In genomic region chr1:201511396-201511795, GRCh38 we compare ENCODE assay signal across 12 cellular contexts. TPM values are rescaled to one million over a fixed set of nuclear protein-coding genes. Genes with fewer than 3 reads are reported as not detected.
DNase-seq lines count a peak whose midpoint lies in the region; ATAC-seq, FAIRE-seq and TF ChIP-seq lines count a peak whose summit lies in the region.
"Had no signal": no experiment of that assay in that cellular context is flagged by ENCODE, and none has a peak within 500 bp of the region (broad histone marks: within the 10 kb centered on the region; RNA-seq: fewer than 3 reads in every experiment).

No MANE protein-coding gene starts in this region.

- TF ChIP-seq RAD21 in GM12878 (IDR thresholded peaks at IDR 0.05; ENCODE audit: insufficient read depth, low read depth, low read length), result no peak

- H3K9me3 ChIP-seq in HUES48 (ENCODE audit: control insufficient read depth, insufficient read depth, low read length), result no peaks in the 10 kb centered on the region
- no peaks in the 10 kb centered on the region for H3K9me3 ChIP-seq in GM12878 (replicated peaks; ENCODE audit: control insufficient read depth, insufficient read depth, low read length)
- no peaks in the 10 kb centered on the region for H3K9me3 ChIP-seq in smooth muscle cell (replicated peaks; ENCODE audit: low read depth)

- peaks cover 18% of the 10 kb centered on the region for H3K27me3 ChIP-seq in HUES48 (ENCODE audit: control insufficient read depth, insufficient read depth, low read length)
- no peaks in the 10 kb centered on the region for H3K27me3 ChIP-seq in GM12878 (replicated peaks in 1 of 2; ENCODE audit: control insufficient read depth in 2 of 2, insufficient read depth in 2 of 2, low read length in 1 of 2)
- H3K27me3 ChIP-seq in smooth muscle cell (ENCODE audit: low read depth), result no peaks in the 10 kb centered on the region
- H3K27me3 ChIP-seq: brain microvascular endothelial cell had no signal

- intact Hi-C loops in GM12878 (cut with micrococcal nuclease; ENCODE audit: unreplicated experiment), result loop anchor here (10.0 kb wide), 1 partner anchor 257 kb away; no protein-coding TSS in a partner anchor

- H3K27ac ChIP-seq in HUES48 (ENCODE audit: low read depth, low read length), result peak overlapping the region; percentile 68
- H3K27ac ChIP-seq in GM12878 (ENCODE audit: control insufficient read depth, insufficient read depth), result peak overlapping the region; percentile 45; the same call in 1 of the 2 replicates
- H3K27ac ChIP-seq in smooth muscle cell (ENCODE audit: low read depth), result peak overlapping the region; percentile 91
- H3K27ac ChIP-seq: brain microvascular endothelial cell, HL-60 had no signal

- peaks cover 18% of the 10 kb centered on the region for H3F3A ChIP-seq in smooth muscle cell (ENCODE audit: low read depth)

- no peak for TF ChIP-seq CTCF in GM12878 (IDR thresholded peaks at IDR 0.05 in 2 of 3, conservative IDR thresholded peaks at IDR 0.05 in 1 of 3; ENCODE audit: control insufficient read depth in 2 of 3, extremely low read depth in 1 of 3, insufficient read depth in 1 of 3, low read depth in 3 of 3, low read length in 3 of 3)
- TF ChIP-seq CTCF in smooth muscle cell (IDR thresholded peaks at IDR 0.05; ENCODE audit: borderline replicate concordance, insufficient read depth, poor library complexity, severe bottlenecking), result no peak

- H3K4me3 ChIP-seq in HUES48 (ENCODE audit: low read depth, low read length), result no peak overlapping the region
- no peak overlapping the region for H3K4me3 ChIP-seq in GM12878
- no peak overlapping the region for H3K4me3 ChIP-seq in smooth muscle cell

- no peak for FAIRE-seq in GM12878 (lab: Jason Lieb, UNC)

- SMC1A ChIA-PET in GM12878 (lab: Charles Lee; ENCODE audit: uncharacterized antibody, unreplicated experiment), result interaction anchor here (0.5 to 18.7 kb wide), 17 partner anchors 10 to 327 kb away, joined by 3 to 514 read pairs (median 4); partner anchors contain the start of gene PHLDA3

- RAD21 ChIA-PET in GM12878 (lab: Charles Lee; ENCODE audit: unreplicated experiment), result interaction anchor here (0.8 to 15.3 kb wide), 15 partner anchors 8 to 164 kb away, joined by 3 to 505 read pairs (median 10); partner anchors contain the start of gene PHLDA3

- CTCF ChIA-PET in GM12878 (lab: Yijun Ruan, JAX), result interaction anchor here (0.7 to 11.2 kb wide), 20 partner anchors 12 to 318 kb away, joined by 3 to 814 read pairs (median 12); partner anchors contain the start of genes IPO9 and PHLDA3

- BruUV-seq in GM12878 (replicated peaks; lab: Mats Ljungman, UMichigan), result no TSS peak

- H3K4me2 ChIP-seq in GM12878 (ENCODE audit: control insufficient read depth, insufficient read depth) (peak overlapping the region; percentile 63), smooth muscle cell (peak overlapping the region; percentile 59)

- no peak for ATAC-seq in GM12878
- ATAC-seq in GM18870 (IDR thresholded peaks at IDR 0.05; ENCODE audit: unreplicated experiment), result no peak
- no peak for ATAC-seq in activated CD4-positive, CD25-positive, alpha-beta regulatory T cell treated with anti-CD3 and anti-CD28 coated beads, Interleukin-2, amount 50 U/mL, for 24 hours
- ATAC-seq in HG02981 (IDR thresholded peaks at IDR 0.05; ENCODE audit: unreplicated experiment), result no peak
- ATAC-seq: activated T-cell treated with anti-CD3 and anti-CD28 coated beads, Interleukin-2, amount 50 U/mL, for 4 hours; CD8-positive, alpha-beta T cell had no signal

- H3K4me1 ChIP-seq in HUES48 (ENCODE audit: control insufficient read depth, insufficient read depth, low read length) (peaks cover 23% of the 10 kb centered on the region), GM12878 (ENCODE audit: control insufficient read depth, insufficient read depth, low read length) (peaks cover 42% of the 10 kb centered on the region), smooth muscle cell (ENCODE audit: low read depth) (peaks cover 12% of the 10 kb centered on the region)

- in situ Hi-C loops in GM12878 (cut with MboI), result loop anchor here (5.0 kb wide), 1 partner anchor 64 kb away; no protein-coding TSS in a partner anchor

- TF ChIP-seq EP300 in GM12878 (IDR thresholded peaks at IDR 0.05; ENCODE audit: borderline replicate concordance in 1 of 2, control insufficient read depth in 1 of 2, low read depth in 2 of 2, low read length in 2 of 2), result no peak

- H3K79me2 ChIP-seq in GM12878 (ENCODE audit: control insufficient read depth, insufficient read depth, low read length), result peaks cover 11% of the 10 kb centered on the region
- peaks cover 5% of the 10 kb centered on the region for H3K79me2 ChIP-seq in smooth muscle cell (ENCODE audit: low read depth)

- no peak overlapping the region for H2AFZ ChIP-seq in GM12878 (ENCODE audit: control insufficient read depth, low read depth, low read length)
- peak overlapping the region; percentile 41 for H2AFZ ChIP-seq in smooth muscle cell (ENCODE audit: low read depth)

- DNase-seq in GM12878 (ENCODE audit: low read depth, low spot score) (no peak), medulla oblongata (ENCODE audit: extremely low spot score) (peak; percentile 30), smooth muscle cell (lab: John Stamatoyannopoulos, UW; ENCODE audit: unreplicated experiment) (no peak), DMS79 treated with DMSO at 0.1 percent for 48 hours (lab: John Stamatoyannopoulos, UW) (no peak)
- DNase-seq: activated T-cell treated with anti-CD3 and anti-CD28 coated beads, Interleukin-2, amount 50 U/mL, for 4 hours; brain microvascular endothelial cell; CD8-positive, alpha-beta T cell had no signal

- TF ChIP-seq POLR2A in GM12878 (IDR thresholded peaks at IDR 0.05; ENCODE audit: low read depth, low read length), result no peak

- 30% methylated on average over 6 of the region's 6 CpGs for WGBS in GM12878 (ENCODE audit: insufficient coverage, insufficient replicate concordance, low lambda C conversion rate, missing lambda C conversion rate)
- WGBS in smooth muscle cell (ENCODE audit: low lambda C conversion rate), result 64% methylated on average over 6 of the region's 6 CpGs

- H4K20me1 ChIP-seq in GM12878 (ENCODE audit: control insufficient read depth, insufficient read depth), result peaks cover 3% of the 10 kb centered on the region; the same call in 1 of the 2 replicates
- H4K20me1 ChIP-seq in smooth muscle cell (ENCODE audit: low read depth), result no peaks in the 10 kb centered on the region

- H3K36me3 ChIP-seq in HUES48 (ENCODE audit: control insufficient read depth, insufficient read depth, low read length) (no peaks in the 10 kb centered on the region), GM12878 (ENCODE audit: control insufficient read depth in 2 of 2, insufficient read depth in 2 of 2, low read length in 1 of 2) (no peaks in the 10 kb centered on the region), smooth muscle cell (ENCODE audit: low read depth) (no peaks in the 10 kb centered on the region)
- H3K36me3 ChIP-seq: brain microvascular endothelial cell had no signal

- POLR2A ChIA-PET in GM12878 (lab: Charles Lee), result interaction anchor here (1.0 to 5.0 kb wide), 7 partner anchors 8 to 105 kb away, joined by 3 to 68 read pairs (median 5); no protein-coding TSS in a partner anchor

- no peak overlapping the region for H3K9ac ChIP-seq in HUES48 (ENCODE audit: low read depth, low read length)
- H3K9ac ChIP-seq in GM12878 (ENCODE audit: control insufficient read depth, insufficient read depth, low read length), result no peak overlapping the region; the same call in 1 of the 2 replicates
- peak overlapping the region; percentile 24 for H3K9ac ChIP-seq in smooth muscle cell (ENCODE audit: low read depth)

RNA-seq across cellular contexts. Expression of gene CSRP1, which starts 4.5 kb away (rescaled TPM):
- 25.4 and 32.7 TPM in 2 replicates for total RNA-seq in GM12878 (2013; cell fraction: nucleolus; rRNA removed)
- total RNA-seq in GM12878 (2014; rRNA removed) (80.1 and 80.4 TPM in 2 replicates), GM12878 (2014; rRNA removed; fragmentation: Illumina TruSeq; extraction: Trizol) (61.2 and 63.3 TPM in 2 replicates), GM12878 (2021) (67.9 and 79.8 TPM in 2 replicates), smooth muscle cell (317 and 345 TPM in 2 replicates)
- polyA plus RNA-seq in GM12878 (2011; ENCODE audit: low read depth), result 25.1 TPM
- polyA plus RNA-seq in GM12878 (2011; rRNA removed) (50.2 and 81.0 TPM in 2 replicates), GM12878 (2014; fragmentation: Illumina TruSeq; extraction: Trizol) (59.5 and 88.3 TPM in 2 replicates), GM12878 (2014; fragmentation: Nextera tagmentation; extraction: Ambion mirVana) (10 to 100 TPM; 23.4 to 24.3 TPM), GM12878 (2014; rRNA removed) (80.8 and 93.4 TPM in 2 replicates), GM12878 (2016; fragmentation: Nextera tagmentation; extraction: Ambion mirVana) (10 to 100 TPM; 94.4 to 99.2 TPM), smooth muscle cell (202 and 215 TPM in 2 replicates)
- polyA plus RNA-seq in GM12878 (2011; cell fraction: cytosol; rRNA removed), result 102 and 110 TPM in 2 replicates
- polyA plus RNA-seq in GM12878 (2011; cell fraction: nucleus; rRNA removed), result 68.4 and 89.9 TPM in 2 replicates
- polyA plus RNA-seq in GM12878 (2012), result 32.9 and 33.6 TPM in 2 replicates
- polyA minus RNA-seq in GM12878 (2011; rRNA and poly(A)+ RNA removed), result 56.0 and 75.4 TPM in 2 replicates
- 21.2 and 22.8 TPM in 2 replicates for polyA minus RNA-seq in GM12878 (2011; cell fraction: cytosol; rRNA and poly(A)+ RNA removed)
- 14.0 and 23.8 TPM in 2 replicates for polyA minus RNA-seq in GM12878 (2011; cell fraction: nucleus; rRNA and poly(A)+ RNA removed)

RNA-seq across cellular contexts. Expression of gene NAV1, which starts 27.5 kb away (rescaled TPM):
- total RNA-seq in GM12878 (2013; cell fraction: nucleolus; rRNA removed), result 3.6 and 5.0 TPM in 2 replicates
- total RNA-seq in GM12878 (2014; rRNA removed) (0.11 and 0.45 TPM in 2 replicates), GM12878 (2014; rRNA removed; fragmentation: Illumina TruSeq; extraction: Trizol) (0.09 and 0.64 TPM in 2 replicates), GM12878 (2021) (1.3 and 1.5 TPM in 2 replicates), smooth muscle cell (52.3 and 60.1 TPM in 2 replicates)
- polyA plus RNA-seq in GM12878 (2011; ENCODE audit: low read depth), result 0.21 TPM
- polyA plus RNA-seq in GM12878 (2011; rRNA removed) (0.26 and 0.37 TPM in 2 replicates), GM12878 (2014; fragmentation: Illumina TruSeq; extraction: Trizol) (0.54 and 0.81 TPM in 2 replicates), GM12878 (2014; fragmentation: Nextera tagmentation; extraction: Ambion mirVana) (under 1 TPM; 0.04 to 0.05 TPM), GM12878 (2014; rRNA removed) (0.19 and 0.47 TPM in 2 replicates), GM12878 (2016; fragmentation: Nextera tagmentation; extraction: Ambion mirVana) (under 1 TPM; 0.35 to 0.45 TPM), smooth muscle cell (65.2 and 71.1 TPM in 2 replicates)
- polyA plus RNA-seq in GM12878 (2011; cell fraction: cytosol; rRNA removed), result 0.17 and 0.25 TPM in 2 replicates
- 0.70 and 0.78 TPM in 2 replicates for polyA plus RNA-seq in GM12878 (2011; cell fraction: nucleus; rRNA removed)
- polyA plus RNA-seq in GM12878 (2012), result 0.38 and 0.62 TPM in 2 replicates
- polyA minus RNA-seq in GM12878 (2011; rRNA and poly(A)+ RNA removed), result 0.29 and 0.57 TPM in 2 replicates
- 0.52 and 0.80 TPM in 2 replicates for polyA minus RNA-seq in GM12878 (2011; cell fraction: cytosol; rRNA and poly(A)+ RNA removed)
- polyA minus RNA-seq in GM12878 (2011; cell fraction: nucleus; rRNA and poly(A)+ RNA removed), result 0.48 and 0.96 TPM in 2 replicates

RNA-seq across cellular contexts. Expression of gene PHLDA3, which starts 42.4 kb away (rescaled TPM):
- 11.9 and 17.4 TPM in 2 replicates for total RNA-seq in GM12878 (2013; cell fraction: nucleolus; rRNA removed)
- total RNA-seq in GM12878 (2014; rRNA removed) (22.4 and 26.0 TPM in 2 replicates), GM12878 (2014; rRNA removed; fragmentation: Illumina TruSeq; extraction: Trizol) (6.4 and 7.7 TPM in 2 replicates), GM12878 (2021) (33.7 and 35.5 TPM in 2 replicates), smooth muscle cell (87.8 and 130 TPM in 2 replicates)
- polyA plus RNA-seq in GM12878 (2011; ENCODE audit: low read depth), result 4.3 TPM
- polyA plus RNA-seq in GM12878 (2011; rRNA removed) (8.9 and 17.5 TPM in 2 replicates), GM12878 (2014; fragmentation: Illumina TruSeq; extraction: Trizol) (2.5 and 5.5 TPM in 2 replicates), GM12878 (2014; fragmentation: Nextera tagmentation; extraction: Ambion mirVana) (1 to 10 TPM in 1 of 2 experiments, under 1 TPM in 1; 0.60 to 2.0 TPM), GM12878 (2014; rRNA removed) (27.9 and 38.4 TPM in 2 replicates), GM12878 (2016; fragmentation: Nextera tagmentation; extraction: Ambion mirVana) (10 to 100 TPM; 47.5 to 57.4 TPM), smooth muscle cell (340 and 343 TPM in 2 replicates)
- polyA plus RNA-seq in GM12878 (2011; cell fraction: cytosol; rRNA removed), result 17.5 and 43.7 TPM in 2 replicates
- 23.0 and 26.3 TPM in 2 replicates for polyA plus RNA-seq in GM12878 (2011; cell fraction: nucleus; rRNA removed)
- polyA plus RNA-seq in GM12878 (2012), result 12.6 and 18.7 TPM in 2 replicates
- polyA minus RNA-seq in GM12878 (2011; rRNA and poly(A)+ RNA removed), result 7.2 and 17.9 TPM in 2 replicates
- polyA minus RNA-seq in GM12878 (2011; cell fraction: cytosol; rRNA and poly(A)+ RNA removed), result 10.9 and 11.1 TPM in 2 replicates
- polyA minus RNA-seq in GM12878 (2011; cell fraction: nucleus; rRNA and poly(A)+ RNA removed), result 10.3 and 19.7 TPM in 2 replicates
